9 cellular contexts compared by ENCODE assay signal in the genomic region with DNA sequence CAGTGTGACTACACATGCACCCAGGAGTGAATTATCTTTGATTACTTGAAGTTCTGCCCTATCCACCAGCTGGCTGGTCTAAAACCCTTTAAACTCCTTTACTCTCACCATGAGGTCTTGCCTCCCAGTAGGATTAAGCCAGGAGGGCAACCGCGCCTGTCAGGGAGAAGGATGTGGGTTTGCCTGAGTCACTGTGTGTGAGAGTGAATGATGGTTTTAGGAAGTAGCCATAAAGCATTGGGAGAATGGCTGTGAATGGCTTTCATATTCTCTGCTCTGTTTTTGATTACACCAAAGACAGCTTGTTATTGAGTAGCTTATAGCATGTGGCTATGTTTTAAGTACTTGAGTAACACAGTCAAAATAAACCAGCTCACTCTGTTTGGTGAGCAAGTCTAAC.
A peak's percentile ranks its signal among the peaks of the same experiment; 100 is the strongest.
DNase-seq lines count a peak whose midpoint lies in the region; ATAC-seq and TF ChIP-seq lines count a peak whose summit lies in the region.
"Had no signal": no experiment of that assay in that cellular context is flagged by ENCODE, and none has a peak within 500 bp of the region (broad histone marks: within the 10 kb centered on the region; RNA-seq: fewer than 3 reads in every experiment).

No MANE protein-coding gene starts in this region.

- no peak for TF ChIP-seq CTCF in HCT116 (IDR thresholded peaks at IDR 0.05 in 2 of 3, conservative IDR thresholded peaks at IDR 0.05 in 1 of 3; ENCODE audit: borderline replicate concordance in 1 of 3, insufficient read depth in 1 of 3, low read depth in 2 of 3, low read length in 2 of 3)
- TF ChIP-seq CTCF in chondrocyte (IDR thresholded peaks at IDR 0.05), result no peak

- CTCF ChIA-PET in HCT116 (lab: Charles Lee), result no interaction called here

- TF ChIP-seq RAD21 in HCT116 (IDR thresholded peaks at IDR 0.05; ENCODE audit: low read depth), result no peak

- H3K9me3 Mint-ChIP-seq in chondrocyte (ENCODE audit: low read depth), result peaks cover 4% of the 10 kb centered on the region

- peak; percentile 64 for DNase-seq in HCT116 (ENCODE audit: low read depth, low spot score)
- peak; percentile 85 to 94 for DNase-seq in NOMO-1 (lab: John Stamatoyannopoulos, UW; ENCODE audit: unreplicated experiment in 2 of 2)
- no peak for DNase-seq in chondrocyte (ENCODE audit: low spot score)
- DNase-seq in renal cortical epithelial cell (ENCODE audit: low read depth), result peak; percentile 96
- DNase-seq in NCI-H526 (lab: John Stamatoyannopoulos, UW), result no peak
- no peak for DNase-seq in GM19238 (ENCODE audit: insufficient read length, low spot score)
- DNase-seq in HuH-7 (ENCODE audit: low spot score), result no peak
- DNase-seq: activated T-cell treated with anti-CD3 and anti-CD28 coated beads for 4 hours had no signal

- H3K27me3 Mint-ChIP-seq in chondrocyte (ENCODE audit: low read depth), result no peaks in the 10 kb centered on the region

- peak overlapping the region; percentile 32 for H3K4me2 ChIP-seq in HCT116 (ENCODE audit: low read length)

- no peak overlapping the region for H3K27ac ChIP-seq in HCT116 (ENCODE audit: low read depth, low read length)

- no peaks in the 10 kb centered on the region for H4K20me1 ChIP-seq in HCT116 (ENCODE audit: insufficient read depth)

- no peak overlapping the region for H3K9ac ChIP-seq in HCT116 (ENCODE audit: low read length)

- RAD21 ChIA-PET in HCT116 (lab: Charles Lee; ENCODE audit: low non-redundant PET in 1 of 2, low total read pairs in 2 of 2, uncharacterized antibody in 2 of 2, unreplicated experiment in 2 of 2), result no interaction called here

- peak overlapping the region; percentile 89 for H3K27ac Mint-ChIP-seq in chondrocyte (ENCODE audit: unreplicated experiment)

- H3K9me2 ChIP-seq in HCT116 (ENCODE audit: insufficient read depth), result no peaks in the 10 kb centered on the region

- H3K9me3 ChIP-seq in HCT116 (ENCODE audit: control insufficient read depth in 1 of 2, insufficient read depth in 1 of 2, low read depth in 1 of 2, low read length in 2 of 2), result no peaks in the 10 kb centered on the region

- no peaks in the 10 kb centered on the region for H3K79me2 ChIP-seq in HCT116 (ENCODE audit: insufficient read depth, low read length)

- peaks cover 0 to 18% of the 10 kb centered on the region in 2 experiments; a peak in 2 of 4 replicates for H3K4me1 ChIP-seq in HCT116 (ENCODE audit: control insufficient read depth in 1 of 2, insufficient read depth in 2 of 2, low read length in 2 of 2)

- H3K4me3 Mint-ChIP-seq in chondrocyte (ENCODE audit: unreplicated experiment), result no peak overlapping the region

- H2AFZ ChIP-seq in HCT116 (ENCODE audit: low read depth, low read length, poor library complexity, severe bottlenecking), result peak overlapping the region; percentile 46

- H3K36me3 Mint-ChIP-seq in chondrocyte (ENCODE audit: low read depth), result peaks cover 4% of the 10 kb centered on the region

- intact Hi-C loops in HCT116 (cut with micrococcal nuclease), result no loop called here

- TF ChIP-seq POLR2A in HCT116 (IDR thresholded peaks at IDR 0.05; ENCODE audit: borderline replicate concordance, extremely low read depth, insufficient read depth, insufficient read length), result no peak

- no peak overlapping the region for H3K4me3 ChIP-seq in HCT116 (replicated peaks in 1 of 2; ENCODE audit: low read depth in 1 of 2, low read length in 2 of 2)

- POLR2A ChIA-PET in HCT116 (lab: Charles Lee), result no interaction called here

- no TSS peak for BruUV-seq in HCT116 (replicated peaks; lab: Mats Ljungman, UMichigan)

- no peaks in the 10 kb centered on the region; the same call in 1 of the 2 replicates for H3K27me3 ChIP-seq in HCT116 (ENCODE audit: insufficient read depth, low read length)

- no peaks in the 10 kb centered on the region for H3K36me3 ChIP-seq in HCT116 (ENCODE audit: control insufficient read depth in 1 of 2, insufficient read depth in 2 of 2, low read length in 2 of 2)

- ATAC-seq in HCT116 (peak; percentile 94), HG03139 (IDR thresholded peaks at IDR 0.05; ENCODE audit: unreplicated experiment) (no peak)

- peaks cover 70% of the 10 kb centered on the region for H3K4me1 Mint-ChIP-seq in chondrocyte (ENCODE audit: low read depth)

TF ChIP-seq in HCT116, 20 proteins besides CTCF, POLR2A, EP300 and RAD21:
- TF ChIP-seq EGR1 (IDR thresholded peaks at IDR 0.05; ENCODE audit: low read depth), result no peak
- TF ChIP-seq ELF1 (IDR thresholded peaks at IDR 0.05; ENCODE audit: borderline replicate concordance, low read depth), result no peak
- 0 out of 2 replicates have a peak, but pooled peaks have one; percentile 39 for TF ChIP-seq CBX3 (IDR thresholded peaks at IDR 0.05; ENCODE audit: low read depth)
- 0 out of 2 replicates have a peak, but pooled peaks have one; percentile 17 for TF ChIP-seq SIN3A (IDR thresholded peaks at IDR 0.05; ENCODE audit: low read depth)
- TF ChIP-seq JUND (IDR thresholded peaks at IDR 0.05), result peak; percentile 55
- no peak for TF ChIP-seq ZFX (IDR thresholded peaks at IDR 0.05)
- peak; percentile 63 for TF ChIP-seq FOSL1 (IDR thresholded peaks at IDR 0.05; ENCODE audit: low read depth)
- TF ChIP-seq YY1 (IDR thresholded peaks at IDR 0.05; ENCODE audit: extremely low read depth, insufficient replicate concordance, low read depth, low read length), result no peak
- TF ChIP-seq, protein P1, sequence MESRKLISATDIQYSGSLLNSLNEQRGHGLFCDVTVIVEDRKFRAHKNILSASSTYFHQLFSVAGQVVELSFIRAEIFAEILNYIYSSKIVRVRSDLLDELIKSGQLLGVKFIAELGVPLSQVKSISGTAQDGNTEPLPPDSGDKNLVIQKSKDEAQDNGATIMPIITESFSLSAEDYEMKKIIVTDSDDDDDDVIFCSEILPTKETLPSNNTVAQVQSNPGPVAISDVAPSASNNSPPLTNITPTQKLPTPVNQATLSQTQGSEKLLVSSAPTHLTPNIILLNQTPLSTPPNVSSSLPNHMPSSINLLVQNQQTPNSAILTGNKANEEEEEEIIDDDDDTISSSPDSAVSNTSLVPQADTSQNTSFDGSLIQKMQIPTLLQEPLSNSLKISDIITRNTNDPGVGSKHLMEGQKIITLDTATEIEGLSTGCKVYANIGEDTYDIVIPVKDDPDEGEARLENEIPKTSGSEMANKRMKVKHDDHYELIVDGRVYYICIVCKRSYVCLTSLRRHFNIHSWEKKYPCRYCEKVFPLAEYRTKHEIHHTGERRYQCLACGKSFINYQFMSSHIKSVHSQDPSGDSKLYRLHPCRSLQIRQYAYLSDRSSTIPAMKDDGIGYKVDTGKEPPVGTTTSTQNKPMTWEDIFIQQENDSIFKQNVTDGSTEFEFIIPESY (IDR thresholded peaks at IDR 0.05; ENCODE audit: extremely low read depth, insufficient replicate concordance, low read length), result no peak
- TF ChIP-seq EZH2phosphoT487 (IDR thresholded peaks at IDR 0.05; ENCODE audit: borderline replicate concordance), result no peak
- no peak for TF ChIP-seq TCF7L2 (IDR thresholded peaks at IDR 0.05; ENCODE audit: borderline replicate concordance, extremely low read depth, insufficient read depth, insufficient read length)
- TF ChIP-seq SP1 (IDR thresholded peaks at IDR 0.05; ENCODE audit: low read depth), result peak; percentile 47; the same call in 1 of the 2 replicates
- no peak for TF ChIP-seq POLR2AphosphoS5 (IDR thresholded peaks at IDR 0.05; ENCODE audit: low read depth, low read length)
- peak; percentile 26; the same call in 1 of the 2 replicates for TF ChIP-seq SRF (IDR thresholded peaks at IDR 0.05; ENCODE audit: low read depth)
- TF ChIP-seq, protein P2, sequence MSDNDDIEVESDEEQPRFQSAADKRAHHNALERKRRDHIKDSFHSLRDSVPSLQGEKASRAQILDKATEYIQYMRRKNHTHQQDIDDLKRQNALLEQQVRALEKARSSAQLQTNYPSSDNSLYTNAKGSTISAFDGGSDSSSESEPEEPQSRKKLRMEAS (IDR thresholded peaks at IDR 0.05), result no peak
- TF ChIP-seq EZH2 (IDR thresholded peaks at IDR 0.05), result no peak
- TF ChIP-seq, protein P3, sequence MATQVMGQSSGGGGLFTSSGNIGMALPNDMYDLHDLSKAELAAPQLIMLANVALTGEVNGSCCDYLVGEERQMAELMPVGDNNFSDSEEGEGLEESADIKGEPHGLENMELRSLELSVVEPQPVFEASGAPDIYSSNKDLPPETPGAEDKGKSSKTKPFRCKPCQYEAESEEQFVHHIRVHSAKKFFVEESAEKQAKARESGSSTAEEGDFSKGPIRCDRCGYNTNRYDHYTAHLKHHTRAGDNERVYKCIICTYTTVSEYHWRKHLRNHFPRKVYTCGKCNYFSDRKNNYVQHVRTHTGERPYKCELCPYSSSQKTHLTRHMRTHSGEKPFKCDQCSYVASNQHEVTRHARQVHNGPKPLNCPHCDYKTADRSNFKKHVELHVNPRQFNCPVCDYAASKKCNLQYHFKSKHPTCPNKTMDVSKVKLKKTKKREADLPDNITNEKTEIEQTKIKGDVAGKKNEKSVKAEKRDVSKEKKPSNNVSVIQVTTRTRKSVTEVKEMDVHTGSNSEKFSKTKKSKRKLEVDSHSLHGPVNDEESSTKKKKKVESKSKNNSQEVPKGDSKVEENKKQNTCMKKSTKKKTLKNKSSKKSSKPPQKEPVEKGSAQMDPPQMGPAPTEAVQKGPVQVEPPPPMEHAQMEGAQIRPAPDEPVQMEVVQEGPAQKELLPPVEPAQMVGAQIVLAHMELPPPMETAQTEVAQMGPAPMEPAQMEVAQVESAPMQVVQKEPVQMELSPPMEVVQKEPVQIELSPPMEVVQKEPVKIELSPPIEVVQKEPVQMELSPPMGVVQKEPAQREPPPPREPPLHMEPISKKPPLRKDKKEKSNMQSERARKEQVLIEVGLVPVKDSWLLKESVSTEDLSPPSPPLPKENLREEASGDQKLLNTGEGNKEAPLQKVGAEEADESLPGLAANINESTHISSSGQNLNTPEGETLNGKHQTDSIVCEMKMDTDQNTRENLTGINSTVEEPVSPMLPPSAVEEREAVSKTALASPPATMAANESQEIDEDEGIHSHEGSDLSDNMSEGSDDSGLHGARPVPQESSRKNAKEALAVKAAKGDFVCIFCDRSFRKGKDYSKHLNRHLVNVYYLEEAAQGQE (IDR thresholded peaks at IDR 0.05; ENCODE audit: low read depth), result no peak
- no peak for TF ChIP-seq ZNF274 (IDR thresholded peaks at IDR 0.05; ENCODE audit: low read depth, low read length)
- TF ChIP-seq CEBPB (IDR thresholded peaks at IDR 0.05; ENCODE audit: low read depth), result peak; percentile 46; the same call in 1 of the 2 replicates
- TF ChIP-seq, protein P4, sequence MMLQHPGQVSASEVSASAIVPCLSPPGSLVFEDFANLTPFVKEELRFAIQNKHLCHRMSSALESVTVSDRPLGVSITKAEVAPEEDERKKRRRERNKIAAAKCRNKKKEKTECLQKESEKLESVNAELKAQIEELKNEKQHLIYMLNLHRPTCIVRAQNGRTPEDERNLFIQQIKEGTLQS (IDR thresholded peaks at IDR 0.05), result no peak

Comparison
In these comparisons a context has a peak if more than half of its experiments do, and no peak if none do; other contexts are left out.
1. DNase-seq: peak in HCT116 (single experiment), NOMO-1 (2 of 2) and renal cortical epithelial cell (single experiment); none in chondrocyte (single experiment), NCI-H526 (0 of 2), GM19238 (single experiment) and HuH-7 (single experiment).